Comparison of ENCODE assay signal across 10 cellular contexts in genomic region chr19:14507704-14508246, GRCh38. TPM values are rescaled to one million over a fixed set of nuclear protein-coding genes. Genes with fewer than 3 reads are reported as not detected.
A peak's percentile ranks its signal among the peaks of the same experiment; 100 is the strongest.
DNase-seq lines count a peak whose midpoint lies in the region; ATAC-seq and TF ChIP-seq lines count a peak whose summit lies in the region.
"Had no signal": no experiment of that assay in that cellular context is flagged by ENCODE, and none has a peak within 500 bp of the region (broad histone marks: within the 10 kb centered on the region; RNA-seq: fewer than 3 reads in every experiment).

No MANE protein-coding gene starts in this region.

- H3K4me3 ChIP-seq in skeletal muscle satellite cell (ENCODE audit: low read length) (no peak overlapping the region), endodermal cell (ENCODE audit: low read length) (no peak overlapping the region)

- CTCF ChIA-PET in activated CD4-positive, alpha-beta T cell treated with anti-CD3 and anti-CD28 coated beads for 36 hours (lab: Charles Lee), result interaction anchor here (1.0 to 1.6 kb wide), 3 partner anchors 10 to 78 kb away, joined by 3 to 9 read pairs (median 9); partner anchors contain the start of genes DNAJB1 and GIPC1

- H3K27ac ChIP-seq in endodermal cell (ENCODE audit: low read depth, low read length), result no peak overlapping the region

- no peaks in the 10 kb centered on the region for H3K27me3 Mint-ChIP-seq in activated CD4-positive, alpha-beta T cell treated with anti-CD3 and anti-CD28 coated beads for 36 hours
- H3K27me3 Mint-ChIP-seq in effector memory CD8-positive, alpha-beta T cell, result no peaks in the 10 kb centered on the region
- H3K27me3 Mint-ChIP-seq in endodermal cell (ENCODE audit: insufficient read depth), result peaks cover 7% of the 10 kb centered on the region

- H3K9ac ChIP-seq in skeletal muscle satellite cell (ENCODE audit: low read depth, low read length) (peak overlapping the region; percentile 51), endodermal cell (ENCODE audit: extremely low read depth, low read length, poor library complexity, severe bottlenecking) (no peak overlapping the region)

- no peak for TF ChIP-seq CTCF in endodermal cell (conservative IDR thresholded peaks at IDR 0.05)

- ATAC-seq in activated CD4-positive, alpha-beta T cell treated with anti-CD3 and anti-CD28 coated beads for 36 hours, result no peak
- ATAC-seq in effector memory CD8-positive, alpha-beta T cell (replicated peaks), result no peak
- ATAC-seq in HG03135 (IDR thresholded peaks at IDR 0.05; ENCODE audit: unreplicated experiment), result no peak

- H3K9me3 ChIP-seq in skeletal muscle satellite cell (replicated peaks; ENCODE audit: low read length), result no peaks in the 10 kb centered on the region
- H3K9me3 ChIP-seq in endodermal cell (ENCODE audit: control insufficient read depth, low read length), result no peaks in the 10 kb centered on the region

- H3K4me3 Mint-ChIP-seq in activated CD4-positive, alpha-beta T cell treated with anti-CD3 and anti-CD28 coated beads for 36 hours, result no peak overlapping the region
- H3K4me3 Mint-ChIP-seq in effector memory CD8-positive, alpha-beta T cell, result peak overlapping the region; percentile 65 to 71
- no peak overlapping the region for H3K4me3 Mint-ChIP-seq in endodermal cell

- H3K27ac Mint-ChIP-seq in activated CD4-positive, alpha-beta T cell treated with anti-CD3 and anti-CD28 coated beads for 36 hours, result peak overlapping the region; percentile 81
- peak overlapping the region; percentile 78 to 94 for H3K27ac Mint-ChIP-seq in effector memory CD8-positive, alpha-beta T cell
- H3K27ac Mint-ChIP-seq in endodermal cell, result no peak overlapping the region

- 88 to 90% methylated on average over 5 to 8 of the region's 8 CpGs for WGBS in endodermal cell (ENCODE audit: insufficient coverage in 1 of 2, insufficient read length in 1 of 2), 2 experiments

- H3K4me1 Mint-ChIP-seq in activated CD4-positive, alpha-beta T cell treated with anti-CD3 and anti-CD28 coated beads for 36 hours, result peaks cover 64% of the 10 kb centered on the region
- peaks cover 22 to 29% of the 10 kb centered on the region in 2 donors for H3K4me1 Mint-ChIP-seq in effector memory CD8-positive, alpha-beta T cell (ENCODE audit: low read depth in 2 of 2)
- peaks cover 3% of the 10 kb centered on the region for H3K4me1 Mint-ChIP-seq in endodermal cell

- H3K4me2 ChIP-seq in skeletal muscle satellite cell (ENCODE audit: low read length), result no peak overlapping the region

- DNase-seq in activated CD4-positive, alpha-beta T cell treated with anti-CD3 and anti-CD28 coated beads for 36 hours, result peak; percentile 31
- DNase-seq in activated CD4-positive, alpha-beta T cell treated with anti-CD3 and anti-CD28 coated beads, Interleukin-2, amount 50 U/mL, for 4 hours, result no peak
- DNase-seq in RPMI7951 (ENCODE audit: low read depth) (peak; percentile 70), C1 segment of cervical spinal cord (lab: John Stamatoyannopoulos, UW) (no peak), endodermal cell (no peak)
- DNase-seq in effector memory CD8-positive, alpha-beta T cell, result no peak
- DNase-seq: NCI-H345 had no signal

- H3K36me3 ChIP-seq in skeletal muscle satellite cell (ENCODE audit: insufficient read depth, low read length) (no peaks in the 10 kb centered on the region), endodermal cell (ENCODE audit: control insufficient read depth, insufficient read depth, low read length) (no peaks in the 10 kb centered on the region)

- POLR2A ChIA-PET in activated CD4-positive, alpha-beta T cell treated with anti-CD3 and anti-CD28 coated beads for 36 hours (lab: Charles Lee), result interaction anchor here (2.1 kb wide), 1 partner anchor 11 kb away, joined by 12 read pairs; the partner anchor contains the start of gene DNAJB1

- H3K27me3 ChIP-seq in skeletal muscle satellite cell (ENCODE audit: control insufficient read depth, insufficient read depth, low read length) (no peaks in the 10 kb centered on the region), endodermal cell (ENCODE audit: control insufficient read depth, insufficient read depth, low read length, poor library complexity, severe bottlenecking) (no peaks in the 10 kb centered on the region)

- H3K36me3 Mint-ChIP-seq in activated CD4-positive, alpha-beta T cell treated with anti-CD3 and anti-CD28 coated beads for 36 hours (ENCODE audit: low read depth), result peaks cover 2% of the 10 kb centered on the region
- peaks cover 54% of the 10 kb centered on the region for H3K36me3 Mint-ChIP-seq in effector memory CD8-positive, alpha-beta T cell (ENCODE audit: insufficient read depth)
- H3K36me3 Mint-ChIP-seq in endodermal cell (ENCODE audit: low read depth), result no peaks in the 10 kb centered on the region

- intact Hi-C loops in activated CD4-positive, alpha-beta T cell treated with anti-CD3 and anti-CD28 coated beads for 36 hours (cut with DNase I, micrococcal nuclease), result no loop called here

- no peaks in the 10 kb centered on the region for H3K9me3 Mint-ChIP-seq in activated CD4-positive, alpha-beta T cell treated with anti-CD3 and anti-CD28 coated beads for 36 hours (ENCODE audit: low read depth)
- H3K9me3 Mint-ChIP-seq in effector memory CD8-positive, alpha-beta T cell, result no peaks in the 10 kb centered on the region
- H3K9me3 Mint-ChIP-seq in endodermal cell, result no peaks in the 10 kb centered on the region

- H3K4me1 ChIP-seq in skeletal muscle satellite cell (ENCODE audit: control insufficient read depth, insufficient read depth, low read length), result peaks cover 48% of the 10 kb centered on the region
- H3K4me1 ChIP-seq in endodermal cell (ENCODE audit: control insufficient read depth, insufficient read depth, low read length), result no peaks in the 10 kb centered on the region

RNA-seq across cellular contexts. Expression of gene DNAJB1, which starts 10.4 kb away (rescaled TPM):
- 10 to 100 TPM; 69.3 to 72.6 TPM for total RNA-seq in activated CD4-positive, alpha-beta T cell treated with anti-CD3 and anti-CD28 coated beads for 36 hours
- 94.7 and 95.9 TPM in 2 replicates for total RNA-seq in RPMI7951 (2014; rRNA removed; shearing (Covaris generic))
- total RNA-seq in skeletal muscle satellite cell (2012; rRNA removed), result 74.3 and 74.9 TPM in 2 replicates
- total RNA-seq in endodermal cell, result 10 to 100 TPM; 66.1 to 70.0 TPM
- 62.8 TPM for polyA plus RNA-seq in endodermal cell (2013, experiment 1 of 2)
- polyA plus RNA-seq in endodermal cell (2013, experiment 2 of 2), result 56.0 TPM

RNA-seq across cellular contexts. Expression of gene GIPC1, which starts 11.8 kb away (rescaled TPM):
- total RNA-seq in activated CD4-positive, alpha-beta T cell treated with anti-CD3 and anti-CD28 coated beads for 36 hours, result 10 to 100 TPM; 19.3 to 25.7 TPM
- 47.3 and 93.1 TPM in 2 replicates for total RNA-seq in RPMI7951 (2014; rRNA removed; shearing (Covaris generic))
- 133 and 141 TPM in 2 replicates for total RNA-seq in skeletal muscle satellite cell (2012; rRNA removed)
- 10 to 100 TPM; 68.6 to 72.6 TPM for total RNA-seq in endodermal cell
- 60.1 TPM for polyA plus RNA-seq in endodermal cell (2013, experiment 1 of 2)
- polyA plus RNA-seq in endodermal cell (2013, experiment 2 of 2), result 55.9 TPM

RNA-seq across cellular contexts. Expression of gene TECR, which starts 21.6 kb away (rescaled TPM):
- total RNA-seq in activated CD4-positive, alpha-beta T cell treated with anti-CD3 and anti-CD28 coated beads for 36 hours, result 100 to 1,000 TPM; 106 to 145 TPM
- 82.3 and 102 TPM in 2 replicates for total RNA-seq in RPMI7951 (2014; rRNA removed; shearing (Covaris generic))
- 21.0 and 33.6 TPM in 2 replicates for total RNA-seq in skeletal muscle satellite cell (2012; rRNA removed)
- 100 to 1,000 TPM; 127 to 140 TPM for total RNA-seq in endodermal cell
- polyA plus RNA-seq in endodermal cell (2013, experiment 1 of 2), result 108 TPM
- polyA plus RNA-seq in endodermal cell (2013, experiment 2 of 2), result 101 TPM

RNA-seq across cellular contexts. Expression of gene PTGER1, which starts 32.6 kb away (rescaled TPM):
- under 1 TPM; 0.16 to 0.25 TPM for total RNA-seq in activated CD4-positive, alpha-beta T cell treated with anti-CD3 and anti-CD28 coated beads for 36 hours
- total RNA-seq in RPMI7951 (2014; rRNA removed; shearing (Covaris generic)), result 0.60 TPM in 1 of 2 replicates, not detected in the other
- total RNA-seq in skeletal muscle satellite cell (2012; rRNA removed), result 2.8 and 4.1 TPM in 2 replicates
- total RNA-seq in endodermal cell, result 1 to 10 TPM in 1 of 2 donors, under 1 TPM in 1; 0.81 to 1.0 TPM
- polyA plus RNA-seq in endodermal cell (2013, experiment 1 of 2), result not detected
- 0.37 TPM for polyA plus RNA-seq in endodermal cell (2013, experiment 2 of 2)
- total RNA-seq: frontal cortex had no signal

Comparison
In these comparisons a context has a peak if more than half of its experiments do, and no peak if none do; other contexts are left out.
1. DNase-seq: peak in activated CD4-positive, alpha-beta T cell treated with anti-CD3 and anti-CD28 coated beads for 36 hours (single experiment) and RPMI7951 (single experiment); none in activated CD4-positive, alpha-beta T cell treated with anti-CD3 and anti-CD28 coated beads, Interleukin-2, amount 50 U/mL, for 4 hours (0 of 2), effector memory CD8-positive, alpha-beta T cell (0 of 3), C1 segment of cervical spinal cord (0 of 14) and endodermal cell (single experiment).
2. H3K4me3 Mint-ChIP-seq: peak in effector memory CD8-positive, alpha-beta T cell (2 of 2); none in activated CD4-positive, alpha-beta T cell treated with anti-CD3 and anti-CD28 coated beads for 36 hours (single experiment) and endodermal cell (single experiment).